In genomic region chrX:39805825-39806224, GRCh38 we compare ENCODE assay signal across 28 cellular contexts.
"Had no signal": no experiment of that assay in that cellular context is flagged by ENCODE, and none has a peak within 500 bp of the region (broad histone marks: within the 10 kb centered on the region; RNA-seq: fewer than 3 reads in every experiment).

No MANE protein-coding gene starts in this region.

- H3K9me3 Mint-ChIP-seq: activated CD4-positive, alpha-beta memory T cell treated with anti-CD3 and anti-CD28 coated beads for 36 hours; activated naive CD8-positive, alpha-beta T cell treated with anti-CD3 and anti-CD28 coated beads, Interleukin-2, amount 10 ng/mL, durations not matched to agents 7 days and 5 days; activated T-helper 1 cell treated with anti-CD3 and anti-CD28 coated beads, Interleukin-12 subunit alpha, Interleukin-12 subunit beta, Interleukin-2, Interleukin-4 antibody, amounts not matched to agents 30 ng/mL and 10 ng/mL and 1 ng/mL, durations not matched to agents 14 hours and 24 hours and 36 hours; T-helper 2 cell treated with Interferon-gamma antibody and Interleukin-4, amounts not matched to agents 5 μg/mL and 100 μg/mL, for 36 hours had no signal

- H3K4me1 Mint-ChIP-seq: activated naive CD8-positive, alpha-beta T cell treated with anti-CD3 and anti-CD28 coated beads, Interleukin-2, amount 10 ng/mL, durations not matched to agents 7 days and 5 days had no signal

- ATAC-seq: body of pancreas, Panc1 had no signal

- H3K27me3 Mint-ChIP-seq: activated CD4-positive, alpha-beta memory T cell treated with anti-CD3 and anti-CD28 coated beads for 36 hours; activated naive CD8-positive, alpha-beta T cell treated with anti-CD3 and anti-CD28 coated beads, Interleukin-2, amount 10 ng/mL, durations not matched to agents 7 days and 5 days had no signal

- H3K27ac Mint-ChIP-seq: activated naive CD8-positive, alpha-beta T cell treated with anti-CD3 and anti-CD28 coated beads, Interleukin-2, amount 10 ng/mL, durations not matched to agents 7 days and 5 days; activated T-helper 1 cell treated with anti-CD3 and anti-CD28 coated beads, Interleukin-12 subunit alpha, Interleukin-12 subunit beta, Interleukin-2, Interleukin-4 antibody, amounts not matched to agents 30 ng/mL and 10 ng/mL and 1 ng/mL, durations not matched to agents 14 hours and 24 hours and 36 hours; T-helper 2 cell treated with Interferon-gamma antibody and Interleukin-4, amounts not matched to agents 5 μg/mL and 100 μg/mL, for 36 hours had no signal

- H3K4me3 Mint-ChIP-seq: activated CD4-positive, alpha-beta memory T cell treated with anti-CD3 and anti-CD28 coated beads for 36 hours; activated naive CD8-positive, alpha-beta T cell treated with anti-CD3 and anti-CD28 coated beads, Interleukin-2, amount 10 ng/mL, durations not matched to agents 7 days and 5 days; activated T-helper 1 cell treated with anti-CD3 and anti-CD28 coated beads, Interleukin-12 subunit alpha, Interleukin-12 subunit beta, Interleukin-2, Interleukin-4 antibody, amounts not matched to agents 30 ng/mL and 10 ng/mL and 1 ng/mL, durations not matched to agents 14 hours and 24 hours and 36 hours; T-helper 2 cell treated with Interferon-gamma antibody and Interleukin-4, amounts not matched to agents 5 μg/mL and 100 μg/mL, for 36 hours had no signal

- H3K36me3 Mint-ChIP-seq: activated CD4-positive, alpha-beta memory T cell treated with anti-CD3 and anti-CD28 coated beads for 36 hours; activated naive CD8-positive, alpha-beta T cell treated with anti-CD3 and anti-CD28 coated beads, Interleukin-2, amount 10 ng/mL, durations not matched to agents 7 days and 5 days had no signal

- DNase-seq: activated CD4-positive, alpha-beta memory T cell treated with anti-CD3 and anti-CD28 coated beads for 36 hours; activated CD4-positive, alpha-beta T cell treated with anti-CD3 and anti-CD28 coated beads for 4 hours; activated CD4-positive, alpha-beta T cell treated with anti-CD3 and anti-CD28 coated beads, Interleukin-2, amount 50 U/mL, for 1 hour; activated effector memory CD4-positive, alpha-beta T cell treated with anti-CD3 and anti-CD28 coated beads, Interleukin-2, amount 50 U/mL, for 16 hours; activated naive CD4-positive, alpha-beta T cell; activated naive CD4-positive, alpha-beta T cell treated with anti-CD3 and anti-CD28 coated beads, Interleukin-2, amount 50 U/mL, for 16 hours; activated naive CD8-positive, alpha-beta T cell treated with anti-CD3 and anti-CD28 coated beads, Interleukin-2, amount 10 ng/mL, durations not matched to agents 7 days and 5 days; adrenal gland; body of pancreas; Kasumi-1; KG1; MM.1S; MV-4-11; NCI-H1092; NCI-H1436 treated with DMSO at 0.1 percent for 48 hours; NCI-H1694 treated with DMSO at 0.1 percent for 48 hours; NCI-H2029; NCI-H2171; NCI-H2227 treated with DMSO at 0.1 percent for 48 hours; NCI-H446; NCI-H510A treated with DMSO at 0.1 percent for 48 hours; NCI-H526 treated with DMSO at 0.1 percent for 48 hours; NCI-H774; SHP77; SJCRH30 had no signal
